Comparison of ENCODE assay signal across 15 cellular contexts in genomic region chr13:101739382-101740178, GRCh38.
DNase-seq lines count a peak whose midpoint lies in the region; ATAC-seq and FAIRE-seq lines count a peak whose summit lies in the region.
"Had no signal": no experiment of that assay in that cellular context is flagged by ENCODE, and none has a peak within 500 bp of the region (broad histone marks: within the 10 kb centered on the region; RNA-seq: fewer than 3 reads in every experiment).

No MANE protein-coding gene starts in this region.

- H3K4me3 Mint-ChIP-seq in T-helper 17 cell: no peak overlapping the region
- H3K4me3 Mint-ChIP-seq: naive B cell had no signal

- H3K36me3 Mint-ChIP-seq in T-helper 17 cell (ENCODE audit: low read depth): peaks cover 2% of the 10 kb centered on the region
- H3K36me3 Mint-ChIP-seq: naive B cell had no signal

- DNase-seq in RCC 7860 (ENCODE audit: low spot score) (peak; percentile 57), DMS114 treated with DMSO at 0.1 percent for 48 hours (lab: John Stamatoyannopoulos, UW; ENCODE audit: unreplicated experiment) (no peak), T-helper 17 cell (no peak), NCI-H1092 treated with DMSO at 0.1 percent for 48 hours (lab: John Stamatoyannopoulos, UW) (no peak), foreskin melanocyte (no peak)
- DNase-seq: activated naive CD4-positive, alpha-beta T cell; colonic mucosa; glutamatergic neuron; naive B cell; NCI-H1436; stimulated activated CD4-positive, alpha-beta T cell treated with anti-CD3 and anti-CD28 coated beads, Interleukin-15, amount 100 ng/mL, for 24 hours; stimulated activated naive CD8-positive, alpha-beta T cell treated with anti-CD3 and anti-CD28 coated beads, Interleukin-15, Interleukin-2, amounts not matched to agents 100 U/mL and 50 U/mL, for 24 hours had no signal

- H3K27me3 Mint-ChIP-seq in T-helper 17 cell: peaks cover 13% of the 10 kb centered on the region
- H3K27me3 Mint-ChIP-seq: naive B cell had no signal

- peak; percentile 93 for FAIRE-seq in RCC 7860 (lab: Jason Lieb, UNC)

- peak; percentile 91 for ATAC-seq in GM18498 (IDR thresholded peaks at IDR 0.05; ENCODE audit: unreplicated experiment)
- ATAC-seq in GM21367 (IDR thresholded peaks at IDR 0.05; ENCODE audit: unreplicated experiment): peak; percentile 86
- ATAC-seq in HG02981 (IDR thresholded peaks at IDR 0.05; ENCODE audit: unreplicated experiment): peak; percentile 98
- ATAC-seq in T-helper 17 cell: no peak
- ATAC-seq: stimulated activated naive CD8-positive, alpha-beta T cell treated with anti-CD3 and anti-CD28 coated beads, Interleukin-15, Interleukin-2, amounts not matched to agents 100 U/mL and 50 U/mL, for 24 hours had no signal

- no peak overlapping the region for H3K27ac Mint-ChIP-seq in T-helper 17 cell

- H3K4me1 Mint-ChIP-seq in T-helper 17 cell: peaks cover 2% of the 10 kb centered on the region
- H3K4me1 Mint-ChIP-seq: naive B cell had no signal

- no peaks in the 10 kb centered on the region for H3K9me3 ChIP-seq in T-helper 17 cell (ENCODE audit: control insufficient read depth, low read length, poor library complexity, severe bottlenecking)
- H3K9me3 ChIP-seq: colonic mucosa had no signal
